Comparison of ENCODE assay signal across 1 cellular context in genomic region chr10:28480566-28480965, GRCh38.
TF ChIP-seq lines count a peak whose summit lies in the region.

No MANE protein-coding gene starts in this region.

TF ChIP-seq in K562, 482 proteins besides CTCF, POLR2A, EP300 and RAD21 (continued from another document):
- TF ChIP-seq BCLAF1 (IDR thresholded peaks at IDR 0.05; ENCODE audit: borderline replicate concordance in 1 of 2, control insufficient read depth in 1 of 2, low read depth in 2 of 2, low read length in 1 of 2) = no peak
- TF ChIP-seq CBFA2T3 (IDR thresholded peaks at IDR 0.05) = peak; percentile 51; the same call in 1 of the 2 replicates
- peak; percentile 40 for TF ChIP-seq TCF3 (CRISPR knock-in tag; IDR thresholded peaks at IDR 0.05)
